In genomic region chr22:37726240-37726887, GRCh38 we compare ENCODE assay signal across 11 cellular contexts. TPM values are rescaled to one million over a fixed set of nuclear protein-coding genes. Genes with fewer than 3 reads are reported as not detected.
DNase-seq lines count a peak whose midpoint lies in the region; ATAC-seq and TF ChIP-seq lines count a peak whose summit lies in the region.
"Had no signal": no experiment of that assay in that cellular context is flagged by ENCODE, and none has a peak within 500 bp of the region (broad histone marks: within the 10 kb centered on the region; RNA-seq: fewer than 3 reads in every experiment).

No MANE protein-coding gene starts in this region.

- 68 to 90% (median 81%) methylated on average over 12 to 20 of the region's 20 CpGs for WGBS in stomach, 5 donors

- no peaks in the 10 kb centered on the region for H3K4me1 ChIP-seq in BE2C
- peaks cover 13 to 39% (median 18%) of the 10 kb centered on the region in 4 donors for H3K4me1 ChIP-seq in stomach

- POLR2A ChIA-PET in activated CD8-positive, alpha-beta T cell treated with anti-CD3 and anti-CD28 coated beads, Interleukin-2, amount 10 ng/mL, durations not matched to agents 7 days and 5 days (lab: Charles Lee) = no interaction called here

- no peaks in the 10 kb centered on the region for H3K27me3 Mint-ChIP-seq in activated CD8-positive, alpha-beta T cell treated with anti-CD3 and anti-CD28 coated beads, Interleukin-2, amount 10 ng/mL, durations not matched to agents 7 days and 5 days (ENCODE audit: low read depth)

- no peak overlapping the region for H3K27ac ChIP-seq in stomach
- H3K27ac ChIP-seq: left lung, sigmoid colon had no signal

- peaks cover 3% of the 10 kb centered on the region for H3K4me1 Mint-ChIP-seq in activated CD8-positive, alpha-beta T cell treated with anti-CD3 and anti-CD28 coated beads, Interleukin-2, amount 10 ng/mL, durations not matched to agents 7 days and 5 days (ENCODE audit: low read depth)

- CTCF ChIA-PET in activated CD8-positive, alpha-beta T cell treated with anti-CD3 and anti-CD28 coated beads, Interleukin-2, amount 10 ng/mL, durations not matched to agents 7 days and 5 days (lab: Charles Lee) = no interaction called here

- H3K4me3 ChIP-seq in BE2C (ENCODE audit: low read depth, low read length) (no peak overlapping the region), stomach (no peak overlapping the region)
- H3K4me3 ChIP-seq: left lung, sigmoid colon had no signal

- no peak for DNase-seq in BE2C
- DNase-seq in HuH-7 (ENCODE audit: low spot score) = peak; percentile 71
- DNase-seq in activated CD8-positive, alpha-beta T cell treated with anti-CD3 and anti-CD28 coated beads, Interleukin-2, amount 10 ng/mL, durations not matched to agents 7 days and 5 days = peak; percentile 31
- DNase-seq in kidney tubule cell (ENCODE audit: low spot score) = peak; percentile 24
- DNase-seq in activated CD8-positive, alpha-beta memory T cell treated with anti-CD3 and anti-CD28 coated beads for 24 hours = no peak
- no peak for DNase-seq in stomach
- no peak for DNase-seq in DMS79 (lab: John Stamatoyannopoulos, UW)
- DNase-seq in activated CD4-positive, CD25-positive, alpha-beta regulatory T cell (lab: John Stamatoyannopoulos, UW) = no peak
- DNase-seq: activated naive CD4-positive, alpha-beta T cell treated with Interleukin-2 at 50 U/mL for 16 hours; left lung; sigmoid colon had no signal

- H3K36me3 ChIP-seq in BE2C = no peaks in the 10 kb centered on the region
- peaks cover 0 to 5% (median 0%) of the 10 kb centered on the region in 4 donors for H3K36me3 ChIP-seq in stomach
- H3K36me3 ChIP-seq: left lung, sigmoid colon had no signal

- peak; percentile 21; the same call in 1 of the 2 replicates for TF ChIP-seq CTCF in BE2C (IDR thresholded peaks at IDR 0.05; ENCODE audit: low read depth, low read length)
- TF ChIP-seq CTCF in stomach (IDR thresholded peaks at IDR 0.05) = no peak

- H3K9me3 ChIP-seq in BE2C (no peaks in the 10 kb centered on the region), stomach (no peaks in the 10 kb centered on the region)
- H3K9me3 ChIP-seq: left lung, sigmoid colon had no signal

- H3K9me3 Mint-ChIP-seq in activated CD8-positive, alpha-beta T cell treated with anti-CD3 and anti-CD28 coated beads, Interleukin-2, amount 10 ng/mL, durations not matched to agents 7 days and 5 days (ENCODE audit: insufficient read depth) = no peaks in the 10 kb centered on the region

- intact Hi-C loops in stomach (cut with DNase I; ENCODE audit: low total_unique reads) = no loop called here

- H3K27me3 ChIP-seq in BE2C (no peaks in the 10 kb centered on the region; the same call in 1 of the 2 replicates), stomach (no peaks in the 10 kb centered on the region)
- H3K27me3 ChIP-seq: left lung, sigmoid colon had no signal

- TF ChIP-seq EP300 in stomach (IDR thresholded peaks at IDR 0.05) = no peak

- H3K36me3 Mint-ChIP-seq in activated CD8-positive, alpha-beta T cell treated with anti-CD3 and anti-CD28 coated beads, Interleukin-2, amount 10 ng/mL, durations not matched to agents 7 days and 5 days (ENCODE audit: low read depth) = no peaks in the 10 kb centered on the region

- no peak for TF ChIP-seq POLR2A in stomach (IDR thresholded peaks at IDR 0.05)

- no peak overlapping the region for H3K27ac Mint-ChIP-seq in activated CD8-positive, alpha-beta T cell treated with anti-CD3 and anti-CD28 coated beads, Interleukin-2, amount 10 ng/mL, durations not matched to agents 7 days and 5 days

- no peak overlapping the region for H3K4me3 Mint-ChIP-seq in activated CD8-positive, alpha-beta T cell treated with anti-CD3 and anti-CD28 coated beads, Interleukin-2, amount 10 ng/mL, durations not matched to agents 7 days and 5 days

- no peak for ATAC-seq in activated CD8-positive, alpha-beta T cell treated with anti-CD3 and anti-CD28 coated beads, Interleukin-2, amount 10 ng/mL, durations not matched to agents 7 days and 5 days
- ATAC-seq: left lung had no signal

RNA-seq across cellular contexts. Expression of gene TRIOBP, which starts 29.5 kb away (rescaled TPM):
- polyA plus RNA-seq in BE2C (2012; ENCODE audit: insufficient read depth, insufficient read length, low read depth) = 25.0 TPM
- 10 to 100 TPM; 45.2 to 45.8 TPM for total RNA-seq in activated CD8-positive, alpha-beta T cell treated with anti-CD3 and anti-CD28 coated beads, Interleukin-2, amount 10 ng/mL, durations not matched to agents 7 days and 5 days
- 100 to 1,000 TPM in 2 of 5 donors, 10 to 100 TPM in 3; 70.0 to 355 (median 90.6) TPM for total RNA-seq in stomach
- polyA plus RNA-seq in stomach = 10 to 100 TPM; 30.6 to 87.8 (median 70.2) TPM

RNA-seq across cellular contexts. Expression of gene NOL12, which starts 40.2 kb away (rescaled TPM):
- 47.3 TPM for polyA plus RNA-seq in BE2C (2012; ENCODE audit: insufficient read depth, insufficient read length, low read depth)
- total RNA-seq in activated CD8-positive, alpha-beta T cell treated with anti-CD3 and anti-CD28 coated beads, Interleukin-2, amount 10 ng/mL, durations not matched to agents 7 days and 5 days = 10 to 100 TPM; 42.6 to 45.3 TPM
- 10 to 100 TPM in 4 of 5 donors, 1 to 10 TPM in 1; 9.3 to 64.6 (median 41.5) TPM for total RNA-seq in stomach
- polyA plus RNA-seq in stomach = 10 to 100 TPM; 26.6 to 35.4 (median 35.2) TPM

RNA-seq across cellular contexts. Expression of gene LGALS1, which starts 50.9 kb away (rescaled TPM):
- 282 TPM for polyA plus RNA-seq in BE2C (2012; ENCODE audit: insufficient read depth, insufficient read length, low read depth)
- total RNA-seq in activated CD8-positive, alpha-beta T cell treated with anti-CD3 and anti-CD28 coated beads, Interleukin-2, amount 10 ng/mL, durations not matched to agents 7 days and 5 days = 1,000 to 10,000 TPM; 1,444 to 1,502 TPM
- total RNA-seq in stomach = 100 to 1,000 TPM; 235 to 490 (median 312) TPM
- 1,000 to 10,000 TPM in 1 of 3 donors, 100 to 1,000 TPM in 2; 596 to 1,435 (median 703) TPM for polyA plus RNA-seq in stomach

Comparison
In these comparisons a context has a peak if more than half of its experiments do, and no peak if none do; other contexts are left out.
1. DNase-seq: peak in HuH-7 (single experiment), activated CD8-positive, alpha-beta T cell treated with anti-CD3 and anti-CD28 coated beads, Interleukin-2, amount 10 ng/mL, durations not matched to agents 7 days and 5 days (single experiment) and kidney tubule cell (single experiment); none in BE2C (single experiment), activated CD8-positive, alpha-beta memory T cell treated with anti-CD3 and anti-CD28 coated beads for 24 hours (single experiment), stomach (single experiment), DMS79 (single experiment) and activated CD4-positive, CD25-positive, alpha-beta regulatory T cell (0 of 4).